25 cellular contexts compared by ENCODE assay signal in the genomic region with DNA sequence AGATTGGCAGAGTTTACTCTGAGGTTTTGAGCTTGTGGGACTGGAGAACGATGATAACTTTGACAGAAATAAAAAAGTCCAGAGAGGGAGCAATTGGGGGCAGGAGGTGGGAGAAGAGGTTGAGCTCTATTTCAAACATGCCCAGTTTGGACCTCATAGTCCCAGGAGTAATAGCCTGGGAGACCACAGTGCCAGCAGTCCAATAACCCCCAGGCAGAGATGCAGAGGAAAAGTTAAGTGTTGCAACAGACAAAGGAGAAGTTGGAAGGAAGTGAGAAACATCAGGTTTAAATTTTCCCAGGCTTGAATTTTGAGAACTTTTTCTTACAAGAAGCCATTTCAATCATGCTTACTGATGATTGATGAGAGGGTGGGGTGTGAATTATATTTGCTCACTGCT.
"Had no signal": no experiment of that assay in that cellular context is flagged by ENCODE, and none has a peak within 500 bp of the region (broad histone marks: within the 10 kb centered on the region; RNA-seq: fewer than 3 reads in every experiment).

No MANE protein-coding gene starts in this region.

- H3K27ac ChIP-seq: breast epithelium, SJSA1, WERI-Rb-1 had no signal

- DNase-seq: activated CD4-positive, alpha-beta memory T cell treated with anti-CD3 and anti-CD28 coated beads, Interleukin-2, amount 10 ng/mL, durations not matched to agents 7 days and 5 days; activated CD4-positive, alpha-beta T cell treated with anti-CD3 and anti-CD28 coated beads for 36 hours; activated CD4-positive, alpha-beta T cell treated with anti-CD3 and anti-CD28 coated beads, Interleukin-2, amount 50 U/mL, for 1 hour; activated CD8-positive, alpha-beta memory T cell treated with anti-CD3 and anti-CD28 coated beads, Interleukin-2, amount 50 U/mL, for 4 hours; activated naive CD4-positive, alpha-beta T cell treated with anti-CD3 and anti-CD28 coated beads, Interleukin-2, amount 50 U/mL, for 16 hours; activated naive CD8-positive, alpha-beta T cell treated with anti-CD3 and anti-CD28 coated beads, Interleukin-2, amount 10 ng/mL, durations not matched to agents 7 days and 5 days; aorta; central memory CD4-positive, alpha-beta T cell; IMR-90; KBM-7; NCI-H1092 treated with DMSO at 0.1 percent for 48 hours; NCI-H1417 treated with DMSO at 0.1 percent for 48 hours; NCI-H1694; NCI-H2029; NCI-H345; NCI-H510A treated with DMSO at 0.1 percent for 48 hours; NCI-H69; NK-92 treated with Interleukin-12 subunit alpha and Interleukin-12 subunit beta, amount 100 ng/mL, for 24 hours; OCI-M1; RPMI8226; SHP77; T-helper 17 cell; WERI-Rb-1 had no signal

- H3K4me3 ChIP-seq: breast epithelium, SJSA1 had no signal

- H3K27me3 ChIP-seq: breast epithelium, SJSA1 had no signal

- H3K9me3 ChIP-seq: breast epithelium, SJSA1 had no signal

- H3K4me1 ChIP-seq: breast epithelium, SJSA1 had no signal

- H3K36me3 ChIP-seq: breast epithelium, SJSA1, WERI-Rb-1 had no signal
